2 cellular contexts compared by ENCODE assay signal in genomic region chr12:57458665-57459054, GRCh38.
A peak's percentile ranks its signal among the peaks of the same experiment; 100 is the strongest.
TF ChIP-seq lines count a peak whose summit lies in the region.

No MANE protein-coding gene starts in this region.

TF ChIP-seq in A549, 52 proteins besides CTCF, POLR2A, EP300 and RAD21:
- TF ChIP-seq HEYL (CRISPR knock-in tag; IDR thresholded peaks at IDR 0.05) (no peak), PHF8 (IDR thresholded peaks at IDR 0.05; ENCODE audit: borderline replicate concordance, low read depth) (no peak), POLR2AphosphoS2 (conservative IDR thresholded peaks at IDR 0.05; ENCODE audit: low read length) (no peak), ZSCAN20 (CRISPR knock-in tag; IDR thresholded peaks at IDR 0.05) (peak; percentile 23; the same call in 1 of the 2 replicates)

TF ChIP-seq in IMR-90, 13 proteins besides CTCF, POLR2A, EP300 and RAD21:
- TF ChIP-seq ELK1 (IDR thresholded peaks at IDR 0.05; ENCODE audit: borderline replicate concordance, low read depth, low read length) (no peak), RCOR1 (IDR thresholded peaks at IDR 0.05; ENCODE audit: insufficient replicate concordance, low read length) (no peak), SMC3 (IDR thresholded peaks at IDR 0.05; ENCODE audit: low read depth, low read length) (no peak), CHD1 (IDR thresholded peaks at IDR 0.05; ENCODE audit: low read depth, low read length) (0 out of 2 replicates have a peak, but pooled peaks have one; percentile 32), MAZ (IDR thresholded peaks at IDR 0.05; ENCODE audit: borderline replicate concordance, low read depth, low read length) (no peak)
